ENCODE assay signal across 1 cellular context in genomic region chr2:69007603-69008002, GRCh38.
TF ChIP-seq lines count a peak whose summit lies in the region.

No MANE protein-coding gene starts in this region.

TF ChIP-seq in endothelial cell of umbilical vein, 7 proteins besides CTCF, POLR2A, EP300 and RAD21:
- TF ChIP-seq EZH2 (IDR thresholded peaks at IDR 0.05; ENCODE audit: borderline replicate concordance, low read depth, low read length, severe bottlenecking), result no peak
- peak; percentile 21 for TF ChIP-seq JUN (IDR thresholded peaks at IDR 0.05; ENCODE audit: borderline replicate concordance, insufficient read depth, insufficient read length, low read depth)
- TF ChIP-seq FOS (IDR thresholded peaks at IDR 0.05; ENCODE audit: borderline replicate concordance, insufficient read depth, low read length), result no peak
- no peak for TF ChIP-seq MAX (IDR thresholded peaks at IDR 0.05; ENCODE audit: insufficient read depth, insufficient read length)
- TF ChIP-seq GATA2 (IDR thresholded peaks at IDR 0.05; ENCODE audit: insufficient read depth, insufficient read length, low read depth, low read length), result peak; percentile 27
- no peak for TF ChIP-seq POLR2AphosphoS5 (IDR thresholded peaks at IDR 0.05; ENCODE audit: insufficient read depth, low read depth, low read length)
- no peak for TF ChIP-seq MYC (IDR thresholded peaks at IDR 0.05; ENCODE audit: low read depth, low read length)
TF ChIP-seq in endothelial cell of umbilical vein: peak in this region for 2.
